ENCODE assay signal across 12 cellular contexts in the genomic region with DNA sequence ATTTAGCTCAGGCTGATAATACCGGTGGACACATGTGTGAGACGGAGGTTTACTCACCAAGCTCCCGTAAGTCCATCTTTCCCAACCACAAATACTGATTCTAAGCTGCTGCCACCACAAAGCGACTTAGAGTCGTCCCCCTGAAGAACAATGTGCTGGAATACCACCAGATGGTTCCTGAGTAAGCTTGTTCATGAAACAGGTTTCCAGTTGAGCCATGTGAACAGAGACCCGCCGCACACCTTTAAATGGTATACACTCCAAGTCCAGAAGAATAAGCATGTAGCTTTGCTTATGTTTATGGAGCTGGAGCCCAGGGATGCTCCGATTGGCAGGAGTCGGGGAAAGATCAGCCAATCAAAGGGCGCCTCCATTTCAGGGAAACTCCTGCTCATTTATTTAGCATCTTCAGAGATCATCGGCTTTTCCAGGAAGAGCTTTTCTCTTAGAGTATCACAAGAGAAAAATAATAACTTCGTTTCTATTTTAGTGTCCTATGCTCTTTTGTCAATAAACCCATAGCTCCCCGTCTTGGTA.
DNase-seq lines count a peak whose midpoint lies in the region; ATAC-seq and TF ChIP-seq lines count a peak whose summit lies in the region.
"Had no signal": no experiment of that assay in that cellular context is flagged by ENCODE, and none has a peak within 500 bp of the region (broad histone marks: within the 10 kb centered on the region; RNA-seq: fewer than 3 reads in every experiment).

No MANE protein-coding gene starts in this region.

- WGBS in ovary, 3 donors, result 84 to 90% (median 86%) methylated on average over 13 of the region's 13 CpGs

- H3K27ac ChIP-seq in ovary, result no peak overlapping the region

- peak; percentile 2 for DNase-seq in EH (ENCODE audit: low read depth)
- DNase-seq in NCI-H2227 (lab: John Stamatoyannopoulos, UW; ENCODE audit: unreplicated experiment), result peak; percentile 84
- peak in 42 of 58 donors; percentile 2 to 84 (median 54) for DNase-seq in anterior cingulate cortex (lab: John Stamatoyannopoulos, UW)
- no peak for DNase-seq in T-helper 1 cell
- DNase-seq in ovary, result no peak
- no peak for DNase-seq in CD1c-positive myeloid dendritic cell (ENCODE audit: extremely low spot score)
- DNase-seq: activated CD4-positive, alpha-beta T cell treated with anti-CD3 and anti-CD28 coated beads, Interleukin-2, amount 50 U/mL, for 48 hours; activated effector memory CD4-positive, alpha-beta T cell treated with Interleukin-2 at 50 U/mL for 16 hours; central memory CD4-positive, alpha-beta T cell; HCEC 1CT had no signal

- no peak for TF ChIP-seq EP300 in ovary (IDR thresholded peaks at IDR 0.05)

- ATAC-seq in HG02840 (IDR thresholded peaks at IDR 0.05; ENCODE audit: low FRiP score, unreplicated experiment), result no peak

- intact Hi-C loops in ovary (cut with DNase I), result no loop called here

- H3K4me1 ChIP-seq in neuron (ENCODE audit: insufficient read depth, low read length) (peaks cover 46% of the 10 kb centered on the region), ovary (ENCODE audit: insufficient read depth) (no peaks in the 10 kb centered on the region)

- H3K27me3 ChIP-seq in neuron (ENCODE audit: insufficient read depth, low read length) (no peaks in the 10 kb centered on the region), ovary (no peaks in the 10 kb centered on the region)

- no peaks in the 10 kb centered on the region for H3K9me3 ChIP-seq in neuron (ENCODE audit: low read length)
- H3K9me3 ChIP-seq in ovary, result no peaks in the 10 kb centered on the region

- H3K36me3 ChIP-seq in neuron (ENCODE audit: insufficient read depth, low read length) (no peaks in the 10 kb centered on the region), ovary (no peaks in the 10 kb centered on the region)

- no peak overlapping the region for H2AFZ ChIP-seq in neuron (ENCODE audit: low read depth, low read length)

- H3K4me3 ChIP-seq in neuron (ENCODE audit: low read length), result peak overlapping the region; percentile 39
- no peak overlapping the region for H3K4me3 ChIP-seq in ovary

- TF ChIP-seq POLR2A in ovary (IDR thresholded peaks at IDR 0.05), result no peak

- no peak for TF ChIP-seq CTCF in ovary (IDR thresholded peaks at IDR 0.05)

Comparison
In these comparisons a context has a peak if more than half of its experiments do, and no peak if none do; other contexts are left out.
1. DNase-seq: peak in EH (single experiment), NCI-H2227 (single experiment) and anterior cingulate cortex (42 of 58); none in T-helper 1 cell (0 of 5), ovary (0 of 5) and CD1c-positive myeloid dendritic cell (single experiment).